Comparison of ENCODE assay signal across 8 cellular contexts in genomic region chr12:55727643-55728184, GRCh38. TPM values are rescaled to one million over a fixed set of nuclear protein-coding genes. Genes with fewer than 3 reads are reported as not detected.
DNase-seq lines count a peak whose midpoint lies in the region; ATAC-seq and TF ChIP-seq lines count a peak whose summit lies in the region.

No MANE protein-coding gene starts in this region.

- H3K4me1 ChIP-seq in hepatocyte (ENCODE audit: insufficient read depth): peaks cover 22% of the 10 kb centered on the region
- peaks cover 0 to 75% (median 68%) of the 10 kb centered on the region in 4 donors for H3K4me1 ChIP-seq in sigmoid colon

- 14% methylated on average over 5 of the region's 9 CpGs for WGBS in hepatocyte (ENCODE audit: low lambda C conversion rate, missing lambda C conversion rate)
- WGBS in sigmoid colon, 2 donors: 7 to 37% methylated on average over 9 of the region's 9 CpGs

- H3K4me3 Mint-ChIP-seq in activated naive CD8-positive, alpha-beta T cell treated with anti-CD3 and anti-CD28 coated beads, Interleukin-2, amount 50 U/mL, for 24 hours: peak overlapping the region; percentile 94

- H3K4me2 ChIP-seq in hepatocyte: peak overlapping the region; percentile 81

- no peaks in the 10 kb centered on the region for H3K9me2 ChIP-seq in hepatocyte (replicated peaks; ENCODE audit: insufficient read depth)

- no peak for TF ChIP-seq EP300 in sigmoid colon (IDR thresholded peaks at IDR 0.05)

- H4K20me1 ChIP-seq in hepatocyte (ENCODE audit: insufficient read depth, poor library complexity, severe bottlenecking): peaks cover 26% of the 10 kb centered on the region

- no peak for ATAC-seq in activated naive CD8-positive, alpha-beta T cell treated with anti-CD3 and anti-CD28 coated beads, Interleukin-2, amount 50 U/mL, for 24 hours
- ATAC-seq in HG03025 (IDR thresholded peaks at IDR 0.05; ENCODE audit: low FRiP score, unreplicated experiment): no peak

- H3K79me2 ChIP-seq in hepatocyte: peaks cover 54% of the 10 kb centered on the region

- TF ChIP-seq POLR2A in sigmoid colon (IDR thresholded peaks at IDR 0.05): no peak

- no peak overlapping the region for H2AFZ ChIP-seq in hepatocyte

- intact Hi-C loops in sigmoid colon (cut with DNase I): no loop called here

- H3K27me3 ChIP-seq in hepatocyte: no peaks in the 10 kb centered on the region
- no peaks in the 10 kb centered on the region for H3K27me3 ChIP-seq in sigmoid colon

- H3K36me3 Mint-ChIP-seq in activated naive CD8-positive, alpha-beta T cell treated with anti-CD3 and anti-CD28 coated beads, Interleukin-2, amount 50 U/mL, for 24 hours (ENCODE audit: low read depth): peaks cover 3% of the 10 kb centered on the region

- H3K36me3 ChIP-seq in hepatocyte (replicated peaks; ENCODE audit: insufficient read depth, low read depth) (no peaks in the 10 kb centered on the region), sigmoid colon (peaks cover 19 to 36% (median 23%) of the 10 kb centered on the region in 4 donors)

- TF ChIP-seq CTCF in AG09309 (IDR thresholded peaks at IDR 0.05; ENCODE audit: control insufficient read depth, insufficient read depth, low read depth, low read length, missing control alignments) (no peak), hepatocyte (IDR thresholded peaks at IDR 0.05; ENCODE audit: poor library complexity) (no peak), sigmoid colon (IDR thresholded peaks at IDR 0.05) (no peak)

- no peaks in the 10 kb centered on the region for H3K27me3 Mint-ChIP-seq in activated naive CD8-positive, alpha-beta T cell treated with anti-CD3 and anti-CD28 coated beads, Interleukin-2, amount 50 U/mL, for 24 hours

- H3K9me3 Mint-ChIP-seq in activated naive CD8-positive, alpha-beta T cell treated with anti-CD3 and anti-CD28 coated beads, Interleukin-2, amount 50 U/mL, for 24 hours: no peaks in the 10 kb centered on the region

- H3K27ac ChIP-seq in hepatocyte (peak overlapping the region; percentile 99), sigmoid colon (peak overlapping the region; percentile 100)

- no peaks in the 10 kb centered on the region for H3K9me3 ChIP-seq in hepatocyte (ENCODE audit: low read depth)
- H3K9me3 ChIP-seq in sigmoid colon: no peaks in the 10 kb centered on the region

- H3K27ac Mint-ChIP-seq in activated naive CD8-positive, alpha-beta T cell treated with anti-CD3 and anti-CD28 coated beads, Interleukin-2, amount 50 U/mL, for 24 hours: peak overlapping the region; percentile 83

- DNase-seq in AG09309 (ENCODE audit: low read depth): no peak
- peak; percentile 59 for DNase-seq in HT-29 (ENCODE audit: low spot score)
- DNase-seq in activated naive CD8-positive, alpha-beta T cell treated with anti-CD3 and anti-CD28 coated beads, Interleukin-2, amount 50 U/mL, for 24 hours: no peak
- DNase-seq in hepatocyte (ENCODE audit: low spot score): peak; percentile 73
- peak; percentile 89 for DNase-seq in sigmoid colon
- DNase-seq in NCI-H345 treated with DMSO at 0.1 percent for 48 hours (lab: John Stamatoyannopoulos, UW; ENCODE audit: unreplicated experiment): no peak
- no peak for DNase-seq in NK-92 treated with Interleukin-12 subunit alpha and Interleukin-12 subunit beta, amount 100 ng/mL, for 24 hours (lab: John Stamatoyannopoulos, UW)

- H3K4me3 ChIP-seq in AG09309 (ENCODE audit: control insufficient read depth, low read depth, low read length) (peak overlapping the region; percentile 93), hepatocyte (peak overlapping the region; percentile 97), sigmoid colon (peak overlapping the region; percentile 95 to 99 (median 98))

- peaks cover 37% of the 10 kb centered on the region for H3K4me1 Mint-ChIP-seq in activated naive CD8-positive, alpha-beta T cell treated with anti-CD3 and anti-CD28 coated beads, Interleukin-2, amount 50 U/mL, for 24 hours

RNA-seq across cellular contexts. Expression of gene CD63, which starts 1.1 kb away (rescaled TPM):
- 867 and 895 TPM in 2 replicates for total RNA-seq in HT-29 (2014; rRNA removed; shearing (Covaris generic))
- total RNA-seq in hepatocyte (1,401 and 1,504 TPM in 2 replicates), sigmoid colon (100 to 1,000 TPM; 670 to 933 (median 849) TPM)
- polyA plus RNA-seq in hepatocyte (2,624 and 2,749 TPM in 2 replicates), sigmoid colon (1,000 to 10,000 TPM in 1 of 3 donors, 100 to 1,000 TPM in 2; 450 to 1,058 (median 486) TPM)

RNA-seq across cellular contexts. Expression of gene RDH5, which starts 7.5 kb away (rescaled TPM):
- 5.3 and 5.7 TPM in 2 replicates for total RNA-seq in HT-29 (2014; rRNA removed; shearing (Covaris generic))
- total RNA-seq in hepatocyte: 36.2 and 48.7 TPM in 2 replicates
- 38.0 and 43.7 TPM in 2 replicates for polyA plus RNA-seq in hepatocyte
- total RNA-seq in sigmoid colon: 10 to 100 TPM; 11.2 to 37.5 (median 32.1) TPM
- polyA plus RNA-seq in sigmoid colon: 10 to 100 TPM in 2 of 3 donors, 1 to 10 TPM in 1; 8.4 to 34.4 (median 27.1) TPM

RNA-seq across cellular contexts. Expression of gene BLOC1S1, which starts 11.9 kb away (rescaled TPM):
- total RNA-seq in HT-29 (2014; rRNA removed; shearing (Covaris generic)): 165 and 169 TPM in 2 replicates
- total RNA-seq in hepatocyte (159 and 177 TPM in 2 replicates), sigmoid colon (100 to 1,000 TPM; 173 to 356 (median 317) TPM)
- polyA plus RNA-seq in hepatocyte (227 and 236 TPM in 2 replicates), sigmoid colon (100 to 1,000 TPM; 329 to 655 (median 634) TPM)

RNA-seq across cellular contexts. Expression of gene GDF11, which starts 15.2 kb away (rescaled TPM):
- total RNA-seq in HT-29 (2014; rRNA removed; shearing (Covaris generic)): 2.0 and 3.8 TPM in 2 replicates
- total RNA-seq in hepatocyte (7.9 and 10.8 TPM in 2 replicates), sigmoid colon (10 to 100 TPM in 1 of 4 donors, 1 to 10 TPM in 3; 4.3 to 12.2 (median 4.6) TPM)
- polyA plus RNA-seq in hepatocyte (3.7 and 4.1 TPM in 2 replicates), sigmoid colon (1 to 10 TPM; 1.2 to 3.9 (median 2.4) TPM)

RNA-seq across cellular contexts. Expression of gene ITGA7, which starts 20.0 kb away (rescaled TPM):
- 4.6 and 4.7 TPM in 2 replicates for total RNA-seq in HT-29 (2014; rRNA removed; shearing (Covaris generic))
- 13.0 and 15.2 TPM in 2 replicates for total RNA-seq in hepatocyte
- 18.9 and 22.8 TPM in 2 replicates for polyA plus RNA-seq in hepatocyte
- total RNA-seq in sigmoid colon: 100 to 1,000 TPM in 3 of 4 donors, 10 to 100 TPM in 1; 66.6 to 588 (median 204) TPM
- polyA plus RNA-seq in sigmoid colon: 10 to 100 TPM in 1 of 3 donors, 1 to 10 TPM in 2; 1.8 to 21.0 (median 3.6) TPM

Comparison
In these comparisons a context has a peak if more than half of its experiments do, and no peak if none do; other contexts are left out.
1. DNase-seq: peak in HT-29 (single experiment), hepatocyte (single experiment) and sigmoid colon (single experiment); none in AG09309 (single experiment), activated naive CD8-positive, alpha-beta T cell treated with anti-CD3 and anti-CD28 coated beads, Interleukin-2, amount 50 U/mL, for 24 hours (single experiment), NCI-H345 treated with DMSO at 0.1 percent for 48 hours (single experiment) and NK-92 treated with Interleukin-12 subunit alpha and Interleukin-12 subunit beta, amount 100 ng/mL, for 24 hours (single experiment).
2. Peak in every context shown above with its lines, with median percentiles within 50 percentile points of each other: H3K4me3 ChIP-seq.